In genomic region chr15:23174609-23175140, GRCh38 we compare ENCODE assay signal across 17 cellular contexts. TPM values are rescaled to one million over a fixed set of nuclear protein-coding genes. Genes with fewer than 3 reads are reported as not detected.
"Had no signal": no experiment of that assay in that cellular context is flagged by ENCODE, and none has a peak within 500 bp of the region (broad histone marks: within the 10 kb centered on the region; RNA-seq: fewer than 3 reads in every experiment).

No MANE protein-coding gene starts in this region.

RNA-seq across cellular contexts. Expression of gene GOLGA6L1, which starts 38.1 kb away (rescaled TPM):
- total RNA-seq: kidney, left ventricle myocardium inferior, lower leg skin, lung, mesothelial cell of epicardium, mononuclear cell, natural killer cell, occipital lobe, osteocyte, posterior vena cava, psoas muscle, sigmoid colon, spleen, temporal lobe, tibial nerve, ureter, uterus had no signal
